1 cellular context compared by ENCODE assay signal in the genomic region with DNA sequence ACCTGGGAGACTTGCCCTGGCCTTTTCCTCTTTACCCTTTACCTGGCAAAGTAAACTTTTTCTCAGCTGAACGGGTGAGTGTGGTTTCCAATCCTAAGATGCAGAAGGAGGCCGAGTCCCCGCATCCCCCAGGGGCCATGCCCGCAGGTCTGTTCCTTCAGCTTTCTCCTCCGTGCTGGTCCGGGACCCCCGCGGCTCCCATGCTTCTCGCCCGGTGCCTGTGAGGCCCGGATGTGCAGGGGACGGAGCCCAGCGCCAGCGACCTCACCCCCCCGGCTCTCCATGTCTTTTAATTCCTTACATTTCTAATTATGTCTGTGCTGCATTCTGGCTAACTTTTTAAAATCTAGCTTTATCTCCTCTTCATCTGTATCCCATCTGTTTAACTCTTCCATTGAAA.
TF ChIP-seq lines count a peak whose summit lies in the region.

No MANE protein-coding gene starts in this region.

TF ChIP-seq in endothelial cell of umbilical vein, 7 proteins besides CTCF, POLR2A, EP300 and RAD21:
- no peak for TF ChIP-seq FOS (IDR thresholded peaks at IDR 0.05; ENCODE audit: borderline replicate concordance, insufficient read depth, low read length)
- TF ChIP-seq JUN (IDR thresholded peaks at IDR 0.05; ENCODE audit: borderline replicate concordance, insufficient read depth, insufficient read length, low read depth): no peak
- no peak for TF ChIP-seq POLR2AphosphoS5 (IDR thresholded peaks at IDR 0.05; ENCODE audit: insufficient read depth, low read depth, low read length)
- TF ChIP-seq, protein P1, sequence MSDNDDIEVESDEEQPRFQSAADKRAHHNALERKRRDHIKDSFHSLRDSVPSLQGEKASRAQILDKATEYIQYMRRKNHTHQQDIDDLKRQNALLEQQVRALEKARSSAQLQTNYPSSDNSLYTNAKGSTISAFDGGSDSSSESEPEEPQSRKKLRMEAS (IDR thresholded peaks at IDR 0.05; ENCODE audit: insufficient read depth, insufficient read length): no peak
- no peak for TF ChIP-seq EZH2 (IDR thresholded peaks at IDR 0.05; ENCODE audit: borderline replicate concordance, low read depth, low read length, severe bottlenecking)
- no peak for TF ChIP-seq MYC (IDR thresholded peaks at IDR 0.05; ENCODE audit: low read depth, low read length)
- TF ChIP-seq GATA2 (IDR thresholded peaks at IDR 0.05; ENCODE audit: insufficient read depth, insufficient read length, low read depth, low read length): no peak
